In genomic region chr7:35945611-35946010, GRCh38 we compare ENCODE assay signal across 8 cellular contexts.
A peak's percentile ranks its signal among the peaks of the same experiment; 100 is the strongest.
DNase-seq lines count a peak whose midpoint lies in the region; ATAC-seq and TF ChIP-seq lines count a peak whose summit lies in the region.
"Not testable (repeated sequence)": the region's sequence is repeated elsewhere in the genome, so short reads cannot be mapped to it uniquely, and the experiment has no call there.

No MANE protein-coding gene starts in this region.

- H3K4me3 Mint-ChIP-seq in activated CD4-positive, alpha-beta T cell treated with anti-CD3 and anti-CD28 coated beads, Interleukin-2, amount 10 ng/mL, durations not matched to agents 24 days and 14 days = not testable (repeated sequence)

- not testable (repeated sequence) for H2AFZ ChIP-seq in MM.1S (ENCODE audit: low read length); OCI-LY3 (ENCODE audit: low read depth, low read length)

- H3K27ac Mint-ChIP-seq in activated CD4-positive, alpha-beta T cell treated with anti-CD3 and anti-CD28 coated beads, Interleukin-2, amount 10 ng/mL, durations not matched to agents 24 days and 14 days = not testable (repeated sequence)

- not testable (repeated sequence) for H3K9ac ChIP-seq in MM.1S (ENCODE audit: low read length); OCI-LY3 (ENCODE audit: low read length)

- not testable (repeated sequence) for H3K27ac ChIP-seq in MM.1S (ENCODE audit: low read length); OCI-LY3 (ENCODE audit: low read length); foreskin keratinocyte; upper lobe of right lung

- not testable (repeated sequence) for H4K20me1 ChIP-seq in MM.1S (ENCODE audit: insufficient read depth, low read length); OCI-LY3 (ENCODE audit: insufficient read depth, low read length)

- DNase-seq in ELR (ENCODE audit: low read depth) (peak; percentile 15), RPMI8226 (peak; percentile 5)
- DNase-seq in MM.1S; epithelial cell of proximal tubule (ENCODE audit: low read depth); foreskin keratinocyte; upper lobe of right lung: not testable (repeated sequence)
- peak; percentile 29 for DNase-seq in activated CD4-positive, alpha-beta T cell treated with anti-CD3 and anti-CD28 coated beads, Interleukin-2, amount 10 ng/mL, durations not matched to agents 24 days and 14 days

- not testable (repeated sequence) for H3K79me2 ChIP-seq in MM.1S (ENCODE audit: low read length); OCI-LY3 (ENCODE audit: low read length)

- not testable (repeated sequence) for H3K27me3 ChIP-seq in MM.1S (replicated peaks; ENCODE audit: insufficient read depth, low read length); OCI-LY3 (ENCODE audit: low read depth, low read length); foreskin keratinocyte; upper lobe of right lung

- not testable (repeated sequence) for H3K9me3 ChIP-seq in MM.1S (replicated peaks; ENCODE audit: insufficient read depth, low read length); OCI-LY3 (ENCODE audit: insufficient read depth, low read length); upper lobe of right lung

- TF ChIP-seq CTCF in MM.1S (IDR thresholded peaks at IDR 0.05; ENCODE audit: low read length) (0 out of 2 replicates have a peak, but pooled peaks have one; percentile 6), OCI-LY3 (IDR thresholded peaks at IDR 0.05; ENCODE audit: low read depth, low read length) (0 out of 2 replicates have a peak, but pooled peaks have one; percentile 6), epithelial cell of proximal tubule (conservative IDR thresholded peaks at IDR 0.05; ENCODE audit: low read depth, low read length) (peak; percentile 16), foreskin keratinocyte (conservative IDR thresholded peaks at IDR 0.05) (peak; percentile 27), upper lobe of right lung (IDR thresholded peaks at IDR 0.05) (peak; percentile 9)

- intact Hi-C loops in activated CD4-positive, alpha-beta T cell treated with anti-CD3 and anti-CD28 coated beads, Interleukin-2, amount 10 ng/mL, durations not matched to agents 24 days and 14 days (cut with micrococcal nuclease); upper lobe of right lung (cut with DNase I): not testable (repeated sequence)

- not testable (repeated sequence) for H3K27me3 Mint-ChIP-seq in activated CD4-positive, alpha-beta T cell treated with anti-CD3 and anti-CD28 coated beads, Interleukin-2, amount 10 ng/mL, durations not matched to agents 24 days and 14 days

- not testable (repeated sequence) for H3K9me3 Mint-ChIP-seq in activated CD4-positive, alpha-beta T cell treated with anti-CD3 and anti-CD28 coated beads, Interleukin-2, amount 10 ng/mL, durations not matched to agents 24 days and 14 days

- not testable (repeated sequence) for H3K4me3 ChIP-seq in MM.1S (ENCODE audit: low read length); OCI-LY3 (ENCODE audit: low read length); epithelial cell of proximal tubule (ENCODE audit: low read depth, low read length); upper lobe of right lung

- H3K4me1 ChIP-seq in MM.1S (ENCODE audit: low read length); OCI-LY3 (ENCODE audit: low read length); foreskin keratinocyte; upper lobe of right lung: not testable (repeated sequence)

- H3F3A ChIP-seq in MM.1S (ENCODE audit: insufficient read depth, low read length) = not testable (repeated sequence)

- not testable (repeated sequence) for H3K36me3 ChIP-seq in MM.1S (replicated peaks; ENCODE audit: insufficient read depth, low read length); OCI-LY3 (replicated peaks; ENCODE audit: low read depth, low read length); upper lobe of right lung

- not testable (repeated sequence) for H3K36me3 Mint-ChIP-seq in activated CD4-positive, alpha-beta T cell treated with anti-CD3 and anti-CD28 coated beads, Interleukin-2, amount 10 ng/mL, durations not matched to agents 24 days and 14 days (ENCODE audit: low read depth)

- H3K9me2 ChIP-seq in MM.1S (replicated peaks; ENCODE audit: insufficient read depth, low read length) = not testable (repeated sequence)

- ATAC-seq in foreskin keratinocyte, upper lobe of right lung: not testable (repeated sequence)

- H3K4me2 ChIP-seq in MM.1S (ENCODE audit: low read depth, low read length); OCI-LY3 (ENCODE audit: low read length): not testable (repeated sequence)

- H3K4me1 Mint-ChIP-seq in activated CD4-positive, alpha-beta T cell treated with anti-CD3 and anti-CD28 coated beads, Interleukin-2, amount 10 ng/mL, durations not matched to agents 24 days and 14 days = not testable (repeated sequence)
